19 cellular contexts compared by ENCODE assay signal in genomic region chr2:53098323-53099073, GRCh38.
"Had no signal": no experiment of that assay in that cellular context is flagged by ENCODE, and none has a peak within 500 bp of the region (broad histone marks: within the 10 kb centered on the region; RNA-seq: fewer than 3 reads in every experiment).

No MANE protein-coding gene starts in this region.

- H3K27ac ChIP-seq: dorsolateral prefrontal cortex, heart left ventricle, lower lobe of right lung, suprapubic skin, uterus had no signal

- H3K4me1 ChIP-seq: heart left ventricle, lower lobe of right lung, suprapubic skin, uterus had no signal

- H3K9me3 ChIP-seq: heart left ventricle, lower lobe of right lung, suprapubic skin, transverse colon, uterus had no signal

- DNase-seq: activated CD4-positive, alpha-beta T cell treated with anti-CD3 and anti-CD28 coated beads for 36 hours; activated CD4-positive, alpha-beta T cell treated with anti-CD3 and anti-CD28 coated beads, Interleukin-2, amount 50 U/mL, for 48 hours; activated gamma-delta T cell; amniotic stem cell; caudate nucleus; dorsolateral prefrontal cortex; erythroblast; heart left ventricle; lower lobe of right lung; midbrain; occipital lobe; transverse colon; uterus had no signal

- H3K4me3 Mint-ChIP-seq: activated CD4-positive, alpha-beta T cell treated with anti-CD3 and anti-CD28 coated beads for 36 hours; activated naive CD8-positive, alpha-beta T cell; stimulated activated naive CD8-positive, alpha-beta T cell treated with anti-CD3 and anti-CD28 coated beads, Interleukin-15, Interleukin-2, amounts not matched to agents 100 ng/mL and 50 ng/mL, for 24 hours; WTC11 had no signal

- H3K27me3 ChIP-seq: dorsolateral prefrontal cortex, heart left ventricle, suprapubic skin, transverse colon, uterus had no signal

- H3K36me3 ChIP-seq: heart left ventricle, lower lobe of right lung, suprapubic skin, transverse colon, uterus had no signal

- H3K9me3 Mint-ChIP-seq: stimulated activated naive CD8-positive, alpha-beta T cell treated with anti-CD3 and anti-CD28 coated beads, Interleukin-15, Interleukin-2, amounts not matched to agents 100 ng/mL and 50 ng/mL, for 24 hours; WTC11 had no signal

- H3K27ac Mint-ChIP-seq: activated CD4-positive, alpha-beta T cell treated with anti-CD3 and anti-CD28 coated beads for 36 hours; activated naive CD8-positive, alpha-beta T cell; stimulated activated naive CD8-positive, alpha-beta T cell treated with anti-CD3 and anti-CD28 coated beads, Interleukin-15, Interleukin-2, amounts not matched to agents 100 ng/mL and 50 ng/mL, for 24 hours; WTC11 had no signal

- H3K4me1 Mint-ChIP-seq: activated CD4-positive, alpha-beta T cell treated with anti-CD3 and anti-CD28 coated beads for 36 hours had no signal

- ATAC-seq: activated CD4-positive, alpha-beta T cell treated with anti-CD3 and anti-CD28 coated beads for 36 hours; heart left ventricle; lower lobe of right lung; WTC11 had no signal

- FAIRE-seq: frontal cortex, TTC549 had no signal

- H3K27me3 Mint-ChIP-seq: activated CD4-positive, alpha-beta T cell treated with anti-CD3 and anti-CD28 coated beads for 36 hours; activated naive CD8-positive, alpha-beta T cell; stimulated activated naive CD8-positive, alpha-beta T cell treated with anti-CD3 and anti-CD28 coated beads, Interleukin-15, Interleukin-2, amounts not matched to agents 100 ng/mL and 50 ng/mL, for 24 hours had no signal

- H3K36me3 Mint-ChIP-seq: activated naive CD8-positive, alpha-beta T cell; WTC11 had no signal

- H3K4me3 ChIP-seq: dorsolateral prefrontal cortex, heart left ventricle, lower lobe of right lung, suprapubic skin, transverse colon, uterus had no signal
